In genomic region chr10:52436664-52437063, GRCh38 we compare ENCODE assay signal across 33 cellular contexts.
DNase-seq lines count a peak whose midpoint lies in the region; ATAC-seq and TF ChIP-seq lines count a peak whose summit lies in the region.
"Had no signal": no experiment of that assay in that cellular context is flagged by ENCODE, and none has a peak within 500 bp of the region (broad histone marks: within the 10 kb centered on the region; RNA-seq: fewer than 3 reads in every experiment).

No MANE protein-coding gene starts in this region.

- H2AK5ac ChIP-seq in neuronal stem cell (ENCODE audit: low read depth, low read length), result no peak overlapping the region

- H4K8ac ChIP-seq in neuronal stem cell (ENCODE audit: low read depth, low read length), result no peak overlapping the region

- no peak overlapping the region for H3K4me3 Mint-ChIP-seq in natural killer cell
- no peak overlapping the region for H3K4me3 Mint-ChIP-seq in natural killer cell treated with Interleukin-12 subunit alpha and Interleukin-12 subunit beta and Interleukin-15 and Interleukin-18, amount 100 ng/mL, for 72 hours
- H3K4me3 Mint-ChIP-seq in activated CD8-positive, alpha-beta memory T cell treated with anti-CD3 and anti-CD28 coated beads, Interleukin-2, amount 10 ng/mL, durations not matched to agents 7 days and 5 days, result no peak overlapping the region
- H3K4me3 Mint-ChIP-seq: B cell; effector memory CD8-positive, alpha-beta T cell; nephron; stimulated activated naive B cell treated with anti-CD40 and anti-IgM and Interleukin-4, amounts not matched to agents 10 μg/mL and 1 μg/mL and 100 μg/mL, for 72 hours; type B pancreatic cell had no signal

- H3K4me2 ChIP-seq in fibroblast of lung (ENCODE audit: extremely low read depth, insufficient read depth, low read length) (no peak overlapping the region), neuronal stem cell (ENCODE audit: insufficient read depth, low read length, poor library complexity, severe bottlenecking) (no peak overlapping the region)

- no peak overlapping the region for H2BK12ac ChIP-seq in neuronal stem cell (ENCODE audit: low read length)

- H3K4me3 ChIP-seq in Panc1 (ENCODE audit: low read depth in 2 of 2, low read length in 2 of 2) (no peak overlapping the region), fibroblast of lung (replicated peaks in 1 of 4; ENCODE audit: control extremely low read depth in 1 of 4, insufficient read depth in 1 of 4, low read depth in 3 of 4, low read length in 4 of 4) (no peak overlapping the region), neuronal stem cell (ENCODE audit: low read length in 2 of 2) (no peak overlapping the region)
- H3K4me3 ChIP-seq: gastroesophageal sphincter, lower lobe of right lung, mucosa of descending colon had no signal

- H2BK5ac ChIP-seq in neuronal stem cell (ENCODE audit: low read length), result no peak overlapping the region

- no peak overlapping the region for H2BK15ac ChIP-seq in neuronal stem cell (ENCODE audit: low read length)

- BruUV-seq in Panc1 (replicated peaks; lab: Mats Ljungman, UMichigan), result no TSS peak

- H3K27ac ChIP-seq in Panc1 (ENCODE audit: low read length), result peak overlapping the region; percentile 98; the same call in 1 of the 2 replicates
- no peak overlapping the region for H3K27ac ChIP-seq in fibroblast of lung (ENCODE audit: insufficient read depth, low read length)
- H3K27ac ChIP-seq in substantia nigra (ENCODE audit: low read depth, low read length, poor library complexity, severe bottlenecking), result no peak overlapping the region
- H3K27ac ChIP-seq in neuronal stem cell (replicated peaks; ENCODE audit: low read length), result no peak overlapping the region
- H3K27ac ChIP-seq: gastroesophageal sphincter, lower lobe of right lung, WERI-Rb-1 had no signal

- intact Hi-C loops in natural killer cell (cut with micrococcal nuclease) (no loop called here), Panc1 (cut with micrococcal nuclease; ENCODE audit: unreplicated experiment) (no loop called here)

- H3K9ac ChIP-seq in fibroblast of lung (ENCODE audit: insufficient read depth, low read length) (no peak overlapping the region), neuronal stem cell (ENCODE audit: low read depth, low read length, poor library complexity) (no peak overlapping the region)

- no peak overlapping the region for H3K18ac ChIP-seq in neuronal stem cell (ENCODE audit: low read length)

- POLR2A ChIA-PET in Panc1 (lab: Charles Lee), result no interaction called here

- no peaks in the 10 kb centered on the region for H3K36me3 Mint-ChIP-seq in natural killer cell
- H3K36me3 Mint-ChIP-seq in natural killer cell treated with Interleukin-12 subunit alpha and Interleukin-12 subunit beta and Interleukin-15 and Interleukin-18, amount 100 ng/mL, for 72 hours, result no peaks in the 10 kb centered on the region
- H3K36me3 Mint-ChIP-seq in activated CD8-positive, alpha-beta memory T cell treated with anti-CD3 and anti-CD28 coated beads, Interleukin-2, amount 10 ng/mL, durations not matched to agents 7 days and 5 days, result no peaks in the 10 kb centered on the region
- H3K36me3 Mint-ChIP-seq: stimulated activated naive B cell treated with anti-CD40 and anti-IgM and Interleukin-4, amounts not matched to agents 10 μg/mL and 1 μg/mL and 100 μg/mL, for 72 hours; type B pancreatic cell had no signal

- H4K20me1 ChIP-seq in fibroblast of lung (ENCODE audit: control insufficient read depth, extremely low read depth, insufficient read depth, low read length), result no peaks in the 10 kb centered on the region

- ATAC-seq in natural killer cell (peak in 1 of 3 donors; percentile 12), Panc1 (no peak)
- no peak for ATAC-seq in natural killer cell treated with Interleukin-12 subunit alpha and Interleukin-12 subunit beta and Interleukin-15 and Interleukin-18, amount 100 ng/mL, for 72 hours
- ATAC-seq in activated CD8-positive, alpha-beta memory T cell treated with anti-CD3 and anti-CD28 coated beads, Interleukin-2, amount 10 ng/mL, durations not matched to agents 7 days and 5 days, result no peak
- ATAC-seq: effector memory CD8-positive, alpha-beta T cell; gastroesophageal sphincter; lower lobe of right lung; mucosa of descending colon; PC-3; stimulated activated naive B cell treated with anti-CD40 and anti-IgM and Interleukin-4, amounts not matched to agents 10 μg/mL and 1 μg/mL and 100 μg/mL, for 72 hours had no signal

- H4K91ac ChIP-seq in neuronal stem cell (ENCODE audit: low read depth, low read length, poor library complexity), result no peak overlapping the region

- no peak overlapping the region for H2BK120ac ChIP-seq in neuronal stem cell (ENCODE audit: low read depth, low read length)

- H3K36me3 ChIP-seq in Panc1 (ENCODE audit: control insufficient read depth, insufficient read depth, low read length), result no peaks in the 10 kb centered on the region
- H3K36me3 ChIP-seq in fibroblast of lung (ENCODE audit: control insufficient read depth, insufficient read depth, low read length), result no peaks in the 10 kb centered on the region
- no peaks in the 10 kb centered on the region for H3K36me3 ChIP-seq in neuronal stem cell (replicated peaks in 1 of 2; ENCODE audit: control insufficient read depth in 2 of 2, insufficient read depth in 2 of 2, low read length in 2 of 2)
- H3K36me3 ChIP-seq: gastroesophageal sphincter, lower lobe of right lung, WERI-Rb-1 had no signal

- H2AFZ ChIP-seq in fibroblast of lung (ENCODE audit: low read length) (no peak overlapping the region), neuronal stem cell (ENCODE audit: low read length) (no peak overlapping the region)

- no peak overlapping the region for H3K4ac ChIP-seq in neuronal stem cell (ENCODE audit: low read length)

- WGBS in neuronal stem cell (ENCODE audit: extremely low coverage in 2 of 2, insufficient read length in 2 of 2, insufficient replicate concordance in 1 of 2), 2 donors, result no CpG with 5 or more reads among the region's 5 CpGs

- H3K27me3 ChIP-seq in Panc1 (ENCODE audit: control insufficient read depth, insufficient read depth, low read length) (no peaks in the 10 kb centered on the region), fibroblast of lung (ENCODE audit: control insufficient read depth, insufficient read depth, low read length) (no peaks in the 10 kb centered on the region), neuronal stem cell (ENCODE audit: control insufficient read depth in 3 of 3, insufficient read depth in 3 of 3, low read depth in 1 of 3, low read length in 3 of 3) (no peaks in the 10 kb centered on the region)
- H3K27me3 ChIP-seq: gastroesophageal sphincter had no signal

- peaks cover 9 to 15% of the 10 kb centered on the region in 2 donors for H3K4me1 Mint-ChIP-seq in natural killer cell
- peaks cover 0 to 5% of the 10 kb centered on the region in 2 donors for H3K4me1 Mint-ChIP-seq in natural killer cell treated with Interleukin-12 subunit alpha and Interleukin-12 subunit beta and Interleukin-15 and Interleukin-18, amount 100 ng/mL, for 72 hours (ENCODE audit: low read depth in 2 of 2)
- no peaks in the 10 kb centered on the region for H3K4me1 Mint-ChIP-seq in activated CD8-positive, alpha-beta memory T cell treated with anti-CD3 and anti-CD28 coated beads, Interleukin-2, amount 10 ng/mL, durations not matched to agents 7 days and 5 days
- H3K4me1 Mint-ChIP-seq: nephron had no signal

- H3K4me1 ChIP-seq in Panc1 (ENCODE audit: control insufficient read depth, insufficient read depth, low read length), result no peaks in the 10 kb centered on the region
- no peaks in the 10 kb centered on the region for H3K4me1 ChIP-seq in fibroblast of lung (ENCODE audit: control insufficient read depth, extremely low read depth, insufficient read depth, low read length)
- no peaks in the 10 kb centered on the region for H3K4me1 ChIP-seq in neuronal stem cell (ENCODE audit: control insufficient read depth in 2 of 2, insufficient read depth in 1 of 2, low read depth in 1 of 2, low read length in 2 of 2)
- H3K4me1 ChIP-seq: gastroesophageal sphincter, lower lobe of right lung had no signal

- H3K9me3 ChIP-seq in Panc1 (ENCODE audit: control insufficient read depth, insufficient read depth, low read depth, low read length) (peaks cover 59% of the 10 kb centered on the region), fibroblast of lung (ENCODE audit: control insufficient read depth, insufficient read depth, low read depth, low read length) (no peaks in the 10 kb centered on the region), neuronal stem cell (replicated peaks in 1 of 2; ENCODE audit: control insufficient read depth in 2 of 2, insufficient read depth in 1 of 2, low read depth in 1 of 2, low read length in 2 of 2) (no peaks in the 10 kb centered on the region)
- H3K9me3 ChIP-seq: gastroesophageal sphincter, lower lobe of right lung, mucosa of descending colon had no signal

- TF ChIP-seq CTCF in natural killer cell (IDR thresholded peaks at IDR 0.05) (no peak), Panc1 (IDR thresholded peaks at IDR 0.05) (no peak), fibroblast of lung (conservative IDR thresholded peaks at IDR 0.05 in 1 of 2, IDR thresholded peaks at IDR 0.05 in 1 of 2; ENCODE audit: low read depth in 1 of 2, low read length in 2 of 2) (no peak)

- CTCF ChIA-PET in Panc1 (lab: Charles Lee), result no interaction called here
- CTCF ChIA-PET in activated CD8-positive, alpha-beta memory T cell treated with anti-CD3 and anti-CD28 coated beads, Interleukin-2, amount 10 ng/mL, durations not matched to agents 7 days and 5 days (lab: Charles Lee), result no interaction called here

- H3K27ac Mint-ChIP-seq in natural killer cell, result peak overlapping the region; percentile 81 to 85
- H3K27ac Mint-ChIP-seq in natural killer cell treated with Interleukin-12 subunit alpha and Interleukin-12 subunit beta and Interleukin-15 and Interleukin-18, amount 100 ng/mL, for 72 hours, result peak overlapping the region in 1 of 2 donors; percentile 68
- H3K27ac Mint-ChIP-seq in activated CD8-positive, alpha-beta memory T cell treated with anti-CD3 and anti-CD28 coated beads, Interleukin-2, amount 10 ng/mL, durations not matched to agents 7 days and 5 days, result no peak overlapping the region
- H3K27ac Mint-ChIP-seq: B cell; effector memory CD8-positive, alpha-beta T cell; nephron; stimulated activated naive B cell treated with anti-CD40 and anti-IgM and Interleukin-4, amounts not matched to agents 10 μg/mL and 1 μg/mL and 100 μg/mL, for 72 hours; type B pancreatic cell had no signal

- no peaks in the 10 kb centered on the region for H3K79me1 ChIP-seq in neuronal stem cell (ENCODE audit: low read depth, low read length)

- peaks cover 0 to 2% of the 10 kb centered on the region in 2 donors for H3K9me3 Mint-ChIP-seq in natural killer cell
- no peaks in the 10 kb centered on the region for H3K9me3 Mint-ChIP-seq in natural killer cell treated with Interleukin-12 subunit alpha and Interleukin-12 subunit beta and Interleukin-15 and Interleukin-18, amount 100 ng/mL, for 72 hours
- H3K9me3 Mint-ChIP-seq in activated CD8-positive, alpha-beta memory T cell treated with anti-CD3 and anti-CD28 coated beads, Interleukin-2, amount 10 ng/mL, durations not matched to agents 7 days and 5 days (ENCODE audit: low read depth), result peaks cover 2% of the 10 kb centered on the region
- H3K9me3 Mint-ChIP-seq: nephron; stimulated activated naive B cell treated with anti-CD40 and anti-IgM and Interleukin-4, amounts not matched to agents 10 μg/mL and 1 μg/mL and 100 μg/mL, for 72 hours; type B pancreatic cell had no signal

- H3K27me3 Mint-ChIP-seq in natural killer cell (ENCODE audit: low read depth in 2 of 2), result no peaks in the 10 kb centered on the region
- H3K27me3 Mint-ChIP-seq in natural killer cell treated with Interleukin-12 subunit alpha and Interleukin-12 subunit beta and Interleukin-15 and Interleukin-18, amount 100 ng/mL, for 72 hours, result peaks cover 0 to 2% of the 10 kb centered on the region in 2 donors
- no peaks in the 10 kb centered on the region for H3K27me3 Mint-ChIP-seq in activated CD8-positive, alpha-beta memory T cell treated with anti-CD3 and anti-CD28 coated beads, Interleukin-2, amount 10 ng/mL, durations not matched to agents 7 days and 5 days
- H3K27me3 Mint-ChIP-seq: B cell; effector memory CD8-positive, alpha-beta T cell; stimulated activated naive B cell treated with anti-CD40 and anti-IgM and Interleukin-4, amounts not matched to agents 10 μg/mL and 1 μg/mL and 100 μg/mL, for 72 hours; type B pancreatic cell had no signal

- in situ Hi-C loops in Panc1 (cut with HindIII; ENCODE audit: low pct_unique_long_range_greater_than_20kb, low sequenced_read_pairs), result no loop called here

- H3K79me2 ChIP-seq in fibroblast of lung (ENCODE audit: control insufficient read depth, insufficient read depth, low read length), result no peaks in the 10 kb centered on the region

- H3K14ac ChIP-seq in neuronal stem cell (ENCODE audit: low read length), result no peak overlapping the region

- no peak overlapping the region for H3K23ac ChIP-seq in neuronal stem cell (ENCODE audit: low read depth, low read length, poor library complexity)

- DNase-seq in natural killer cell (no peak), Panc1 (ENCODE audit: low read depth, low spot score) (no peak), fibroblast of lung (ENCODE audit: low read depth in 2 of 2) (peak; percentile 53 to 70), iPS-NIHi11 (ENCODE audit: low spot score) (no peak), substantia nigra (lab: John Stamatoyannopoulos, UW) (no peak), neuronal stem cell (ENCODE audit: low spot score) (no peak)
- DNase-seq in natural killer cell treated with Interleukin-12 subunit alpha and Interleukin-12 subunit beta and Interleukin-15 and Interleukin-18, amount 100 ng/mL, for 72 hours (ENCODE audit: low spot score), result no peak
- DNase-seq in activated CD8-positive, alpha-beta memory T cell treated with anti-CD3 and anti-CD28 coated beads, Interleukin-2, amount 10 ng/mL, durations not matched to agents 7 days and 5 days, result no peak
- DNase-seq: 8988T; activated CD4-positive, alpha-beta T cell treated with anti-CD3 and anti-CD28 coated beads for 4 hours; activated gamma-delta T cell; activated T-cell treated with anti-CD3 and anti-CD28 coated beads, Interleukin-2, amount 50 U/mL, for 1 hour; central memory CD4-positive, alpha-beta T cell; DMS 273 treated with DMSO at 0.1 percent for 48 hours; effector memory CD8-positive, alpha-beta T cell; H7; lower lobe of right lung; mucosa of descending colon; NCI-H1436 treated with DMSO at 0.1 percent for 48 hours; NCI-H2081 treated with DMSO at 0.1 percent for 48 hours; NCI-H2227 treated with DMSO at 0.1 percent for 48 hours; NCI-H526; NK-92 treated with Interleukin-12 subunit alpha and Interleukin-12 subunit beta, amount 100 ng/mL, for 24 hours; PC-3; retina; SHP77; stimulated activated naive B cell treated with anti-CD40 and anti-IgM and Interleukin-4, amounts not matched to agents 10 μg/mL and 1 μg/mL and 100 μg/mL, for 72 hours; T-helper 9 cell; WERI-Rb-1 had no signal

Comparison
In these comparisons a context has a peak if more than half of its experiments do, and no peak if none do; other contexts are left out.
1. DNase-seq: peak in fibroblast of lung (2 of 2); none in natural killer cell (single experiment), natural killer cell treated with Interleukin-12 subunit alpha and Interleukin-12 subunit beta and Interleukin-15 and Interleukin-18, amount 100 ng/mL, for 72 hours (single experiment), Panc1 (single experiment), iPS-NIHi11 (single experiment), substantia nigra (0 of 49), neuronal stem cell (single experiment) and activated CD8-positive, alpha-beta memory T cell treated with anti-CD3 and anti-CD28 coated beads, Interleukin-2, amount 10 ng/mL, durations not matched to agents 7 days and 5 days (single experiment).